ENCODE assay signal across 24 cellular contexts in genomic region chr3:141218204-141218603, GRCh38.
"Had no signal": no experiment of that assay in that cellular context is flagged by ENCODE, and none has a peak within 500 bp of the region (broad histone marks: within the 10 kb centered on the region; RNA-seq: fewer than 3 reads in every experiment).

No MANE protein-coding gene starts in this region.

- DNase-seq: activated CD4-positive, alpha-beta T cell treated with anti-CD3 and anti-CD28 coated beads for 36 hours; activated CD4-positive, alpha-beta T cell treated with anti-CD3 and anti-CD28 coated beads, Interleukin-2, amount 50 U/mL, for 48 hours; activated CD8-positive, alpha-beta memory T cell treated with anti-CD3 and anti-CD28 coated beads, Interleukin-2, amount 10 ng/mL, durations not matched to agents 7 days and 5 days; activated naive CD4-positive, alpha-beta T cell; activated naive CD8-positive, alpha-beta T cell treated with anti-CD3 and anti-CD28 coated beads for 36 hours; amygdala; body of pancreas; central memory CD4-positive, alpha-beta T cell; dorsolateral prefrontal cortex; foreskin keratinocyte; head of caudate nucleus; immature natural killer cell; kidney glomerular epithelial cell; mesenchymal stem cell; mucosa of descending colon; naive B cell; pancreas; sigmoid colon; stimulated activated CD4-positive, alpha-beta T cell treated with anti-CD3 and anti-CD28 coated beads, Interleukin-1b, Interleukin-23, amount 100 ng/mL, for 48 hours; stimulated activated naive CD4-positive, alpha-beta T cell treated with Interleukin-2 at 50 U/mL for 16 hours; uterus had no signal

- H3K36me3 ChIP-seq: pancreas, sigmoid colon, tibial nerve, uterus had no signal

- H3K4me3 ChIP-seq: body of pancreas, dorsolateral prefrontal cortex, mucosa of descending colon, pancreas, sigmoid colon, tibial nerve, uterus had no signal

- H3K9me3 ChIP-seq: body of pancreas, mucosa of descending colon, pancreas, sigmoid colon, tibial nerve had no signal

- ATAC-seq: activated CD4-positive, alpha-beta T cell treated with anti-CD3 and anti-CD28 coated beads for 36 hours; activated CD8-positive, alpha-beta memory T cell treated with anti-CD3 and anti-CD28 coated beads, Interleukin-2, amount 10 ng/mL, durations not matched to agents 7 days and 5 days; body of pancreas; foreskin keratinocyte; mucosa of descending colon; pancreas; WTC11 had no signal

- H3K4me1 ChIP-seq: body of pancreas, foreskin keratinocyte, pancreas, sigmoid colon, tibial nerve, uterus had no signal

- H3K27me3 ChIP-seq: body of pancreas, dorsolateral prefrontal cortex, pancreas, sigmoid colon, tibial nerve, uterus had no signal

- H3K27ac ChIP-seq: body of pancreas, epithelial cell of prostate, foreskin keratinocyte, pancreas, sigmoid colon, tibial nerve, uterus had no signal
